ENCODE assay signal across 9 cellular contexts in the genomic region with DNA sequence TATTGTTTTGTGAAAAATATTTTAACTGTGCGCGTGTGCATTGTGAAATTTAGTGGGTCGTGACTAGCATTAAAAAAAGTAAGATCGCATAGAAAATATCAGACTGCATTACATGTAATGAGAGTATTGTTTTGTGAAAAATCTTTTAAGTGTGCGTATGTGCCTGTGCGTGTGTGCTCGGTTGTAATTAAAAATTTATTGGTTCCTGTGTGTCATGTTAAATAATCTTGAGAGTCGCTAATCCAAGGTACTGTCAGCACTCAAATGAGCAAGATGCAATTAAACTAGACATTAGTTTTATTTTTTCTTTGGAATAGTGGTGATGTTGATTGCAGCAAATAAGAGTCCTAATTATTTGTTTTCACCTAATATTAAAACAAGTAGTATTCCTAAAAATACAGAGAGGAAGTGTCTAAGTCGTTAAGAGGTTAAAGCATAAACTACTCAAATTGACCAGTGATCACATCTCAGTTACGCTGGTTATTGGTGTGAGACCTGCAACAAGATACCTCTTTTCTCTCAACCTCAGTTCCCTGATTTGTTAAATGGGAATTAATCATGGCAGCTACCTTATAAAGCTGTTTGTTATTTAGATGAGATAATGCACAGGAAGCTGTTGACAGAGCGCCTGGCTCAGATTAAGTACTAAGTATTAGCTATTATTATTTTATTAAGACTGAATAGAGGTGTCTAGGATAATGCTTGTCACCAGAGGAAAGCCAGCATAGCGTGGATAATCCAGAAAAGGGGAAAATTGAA. TPM values are rescaled to one million over a fixed set of nuclear protein-coding genes. Genes with fewer than 3 reads are reported as not detected.
DNase-seq lines count a peak whose midpoint lies in the region; ATAC-seq and TF ChIP-seq lines count a peak whose summit lies in the region.
"Had no signal": no experiment of that assay in that cellular context is flagged by ENCODE, and none has a peak within 500 bp of the region (broad histone marks: within the 10 kb centered on the region; RNA-seq: fewer than 3 reads in every experiment).

No MANE protein-coding gene starts in this region.

- peak overlapping the region; percentile 95 for H3K9ac ChIP-seq in MM.1S (ENCODE audit: low read length)

- DNase-seq in T-helper 1 cell (no peak), MM.1S (peak; percentile 16), cardiac fibroblast (ENCODE audit: low read depth in 2 of 2) (no peak), neural crest cell (ENCODE audit: low read depth, low spot score) (no peak), NK-92 (lab: John Stamatoyannopoulos, UW; ENCODE audit: unreplicated experiment) (no peak), AG08395 (ENCODE audit: low spot score) (no peak), upper lobe of left lung (no peak)
- DNase-seq: AML-193 had no signal

- peaks cover 5% of the 10 kb centered on the region for H3K36me3 Mint-ChIP-seq in T-helper 1 cell treated with Interleukin-12 subunit alpha and Interleukin-12 subunit beta and Interleukin-4 antibody, amounts not matched to agents 30 μg/mL and 1 μg/mL, for 36 hours (ENCODE audit: low read depth)
- H3K36me3 Mint-ChIP-seq in neural crest cell (ENCODE audit: low read depth): no peaks in the 10 kb centered on the region

- 49 to 50% methylated on average over 12 of the region's 12 CpGs for WGBS in upper lobe of left lung, 2 donors

- H3K27me3 ChIP-seq in MM.1S (replicated peaks; ENCODE audit: insufficient read depth, low read length) (no peaks in the 10 kb centered on the region), upper lobe of left lung (peaks cover 0 to 22% (median 6%) of the 10 kb centered on the region in 4 donors)

- H4K20me1 ChIP-seq in MM.1S (ENCODE audit: insufficient read depth, low read length): no peaks in the 10 kb centered on the region

- H3K27me3 Mint-ChIP-seq in T-helper 1 cell treated with Interleukin-12 subunit alpha and Interleukin-12 subunit beta and Interleukin-4 antibody, amounts not matched to agents 30 μg/mL and 1 μg/mL, for 36 hours (ENCODE audit: low read depth): peaks cover 56% of the 10 kb centered on the region
- peaks cover 19% of the 10 kb centered on the region for H3K27me3 Mint-ChIP-seq in neural crest cell (ENCODE audit: low read depth)

- H3K4me2 ChIP-seq in MM.1S (ENCODE audit: low read depth, low read length): peak overlapping the region; percentile 54

- peaks cover 3% of the 10 kb centered on the region for H3K9me3 Mint-ChIP-seq in T-helper 1 cell treated with Interleukin-12 subunit alpha and Interleukin-12 subunit beta and Interleukin-4 antibody, amounts not matched to agents 30 μg/mL and 1 μg/mL, for 36 hours
- H3K9me3 Mint-ChIP-seq in neural crest cell: no peaks in the 10 kb centered on the region

- TF ChIP-seq EP300 in upper lobe of left lung (IDR thresholded peaks at IDR 0.05): no peak

- peak overlapping the region; percentile 93 for H3K27ac Mint-ChIP-seq in T-helper 1 cell treated with Interleukin-12 subunit alpha and Interleukin-12 subunit beta and Interleukin-4 antibody, amounts not matched to agents 30 μg/mL and 1 μg/mL, for 36 hours
- H3K27ac Mint-ChIP-seq in neural crest cell (ENCODE audit: unreplicated experiment): no peak overlapping the region

- H3K36me3 ChIP-seq in MM.1S (replicated peaks; ENCODE audit: insufficient read depth, low read length): no peaks in the 10 kb centered on the region
- no peaks in the 10 kb centered on the region for H3K36me3 ChIP-seq in upper lobe of left lung

- TF ChIP-seq POLR2A in upper lobe of left lung (IDR thresholded peaks at IDR 0.05): no peak

- peaks cover 22% of the 10 kb centered on the region for H3K4me1 Mint-ChIP-seq in T-helper 1 cell treated with Interleukin-12 subunit alpha and Interleukin-12 subunit beta and Interleukin-4 antibody, amounts not matched to agents 30 μg/mL and 1 μg/mL, for 36 hours (ENCODE audit: low read depth)
- H3K4me1 Mint-ChIP-seq in neural crest cell: peaks cover 32% of the 10 kb centered on the region

- H3K4me3 ChIP-seq in MM.1S (ENCODE audit: low read length) (peak overlapping the region; percentile 91), cardiac fibroblast (replicated peaks in 1 of 2; ENCODE audit: low read depth in 2 of 2, low read length in 2 of 2) (peak overlapping the region; percentile 69 to 72), upper lobe of left lung (no peak overlapping the region)

- H2AFZ ChIP-seq in MM.1S (ENCODE audit: low read length): no peak overlapping the region

- H3K9me3 ChIP-seq in MM.1S (replicated peaks; ENCODE audit: insufficient read depth, low read length) (no peaks in the 10 kb centered on the region), upper lobe of left lung (no peaks in the 10 kb centered on the region)

- peaks cover 10% of the 10 kb centered on the region for H3K4me1 ChIP-seq in MM.1S (ENCODE audit: low read length)
- peaks cover 7 to 17% (median 14%) of the 10 kb centered on the region in 4 donors for H3K4me1 ChIP-seq in upper lobe of left lung

- H3K27ac ChIP-seq in MM.1S (ENCODE audit: low read length): peak overlapping the region; percentile 88
- H3K27ac ChIP-seq in upper lobe of left lung: no peak overlapping the region

- no peaks in the 10 kb centered on the region for H3K9me2 ChIP-seq in MM.1S (replicated peaks; ENCODE audit: insufficient read depth, low read length)

- H3F3A ChIP-seq in MM.1S (ENCODE audit: insufficient read depth, low read length): peaks cover 25% of the 10 kb centered on the region

- peak overlapping the region; percentile 87 for H3K4me3 Mint-ChIP-seq in T-helper 1 cell treated with Interleukin-12 subunit alpha and Interleukin-12 subunit beta and Interleukin-4 antibody, amounts not matched to agents 30 μg/mL and 1 μg/mL, for 36 hours
- H3K4me3 Mint-ChIP-seq in neural crest cell: peak overlapping the region; percentile 95

- TF ChIP-seq CTCF in MM.1S (IDR thresholded peaks at IDR 0.05; ENCODE audit: low read length): no peak
- no peak for TF ChIP-seq CTCF in cardiac fibroblast (IDR thresholded peaks at IDR 0.05; ENCODE audit: low read depth, low read length)
- TF ChIP-seq CTCF in neural crest cell (conservative IDR thresholded peaks at IDR 0.05): no peak
- no peak for TF ChIP-seq CTCF in upper lobe of left lung (IDR thresholded peaks at IDR 0.05)

- no peak for ATAC-seq in upper lobe of left lung (ENCODE audit: low FRiP score in 2 of 2)

- H3K79me2 ChIP-seq in MM.1S (ENCODE audit: low read length): peaks cover 55% of the 10 kb centered on the region

RNA-seq across cellular contexts. Expression of gene ZDBF2, which starts 1.9 kb away (rescaled TPM):
- total RNA-seq in neural crest cell (27.1 and 28.1 TPM in 2 replicates), upper lobe of left lung (10 to 100 TPM in 1 of 6 donors, 1 to 10 TPM in 5; 2.2 to 11.7 (median 6.2) TPM)

Comparison
In these comparisons a context has a peak if more than half of its experiments do, and no peak if none do; other contexts are left out.
1. H3K4me3 ChIP-seq: peak in MM.1S (single experiment) and cardiac fibroblast (2 of 2); none in upper lobe of left lung (0 of 4).